Comparison of ENCODE assay signal across 8 cellular contexts in the genomic region with DNA sequence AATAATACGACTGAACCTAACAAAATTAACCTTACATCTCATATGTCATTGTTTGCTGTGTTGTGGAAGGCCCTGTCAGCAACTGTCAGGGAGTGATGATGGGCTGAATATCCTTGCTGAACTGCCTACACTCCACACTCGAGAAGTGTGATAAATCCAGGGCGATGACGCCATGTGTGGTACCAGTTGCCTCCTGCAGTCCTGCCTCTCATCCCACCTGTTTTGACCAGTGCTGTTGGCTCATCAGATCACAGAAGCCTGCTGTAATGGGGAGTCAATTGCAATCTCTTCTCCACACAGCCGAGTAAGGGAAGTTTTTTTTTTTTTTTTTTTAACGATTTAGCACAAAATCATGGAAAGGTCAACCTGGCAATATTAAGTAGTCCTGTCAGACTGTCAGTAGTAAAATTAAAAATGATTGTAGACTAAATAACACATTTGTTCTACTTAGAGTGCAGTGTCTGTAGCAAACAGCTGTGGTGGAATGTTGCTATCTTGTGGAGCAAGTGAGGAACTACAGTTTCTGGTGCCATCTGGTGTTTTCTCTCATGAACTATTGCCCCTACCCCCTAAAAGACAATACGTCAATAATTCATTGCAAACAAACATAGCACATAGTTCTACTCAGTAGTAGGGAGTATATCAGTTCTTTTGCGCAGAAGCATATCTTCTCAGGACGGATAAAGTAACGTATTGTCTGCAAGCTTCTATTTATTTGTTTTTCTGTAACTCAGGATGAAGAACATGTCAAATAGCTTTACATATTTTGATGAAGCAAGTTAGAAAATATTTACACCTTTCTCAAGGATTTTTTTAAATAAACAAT.
DNase-seq lines count a peak whose midpoint lies in the region; ATAC-seq and TF ChIP-seq lines count a peak whose summit lies in the region.

No MANE protein-coding gene starts in this region.

- in situ Hi-C loops in HAP-1 (cut with MboI; ENCODE audit: low sequenced_read_pairs), result no loop called here

- no peak for ATAC-seq in stimulated activated naive CD8-positive, alpha-beta T cell treated with anti-CD3 and anti-CD28 coated beads, Interleukin-15, amount 100 ng/mL, for 72 hours
- no peak for ATAC-seq in GM18505 (IDR thresholded peaks at IDR 0.05; ENCODE audit: unreplicated experiment)

- peak; percentile 17 for TF ChIP-seq CTCF in DOHH2 (IDR thresholded peaks at IDR 0.05; ENCODE audit: low read depth, low read length, poor library complexity, severe bottlenecking)
- peak; percentile 76 for TF ChIP-seq CTCF in LNCAP (IDR thresholded peaks at IDR 0.05)
- TF ChIP-seq CTCF in adrenal gland (IDR thresholded peaks at IDR 0.05), result peak in 4 of 6 experiments; percentile 20 to 39 (median 29)

- H3K9me3 Mint-ChIP-seq in activated CD4-positive, alpha-beta memory T cell treated with anti-CD3 and anti-CD28 coated beads, Interleukin-2, amount 10 ng/mL, durations not matched to agents 7 days and 5 days, result peaks cover 3% of the 10 kb centered on the region
- peaks cover 0 to 4% of the 10 kb centered on the region in 2 donors for H3K9me3 Mint-ChIP-seq in stimulated activated naive CD8-positive, alpha-beta T cell treated with anti-CD3 and anti-CD28 coated beads, Interleukin-15, amount 100 ng/mL, for 72 hours

- 32 to 40% (median 38%) methylated on average over 10 of the region's 10 CpGs for WGBS in adrenal gland, 4 donors

- no peaks in the 10 kb centered on the region for H4K20me1 ChIP-seq in DOHH2 (ENCODE audit: control insufficient read depth, insufficient read depth, low read depth, low read length)

- no peaks in the 10 kb centered on the region for H3K4me1 Mint-ChIP-seq in activated CD4-positive, alpha-beta memory T cell treated with anti-CD3 and anti-CD28 coated beads, Interleukin-2, amount 10 ng/mL, durations not matched to agents 7 days and 5 days
- no peaks in the 10 kb centered on the region for H3K4me1 Mint-ChIP-seq in stimulated activated naive CD8-positive, alpha-beta T cell treated with anti-CD3 and anti-CD28 coated beads, Interleukin-15, amount 100 ng/mL, for 72 hours

- H3K36me3 Mint-ChIP-seq in activated CD4-positive, alpha-beta memory T cell treated with anti-CD3 and anti-CD28 coated beads, Interleukin-2, amount 10 ng/mL, durations not matched to agents 7 days and 5 days (ENCODE audit: low read depth), result no peaks in the 10 kb centered on the region

- no peaks in the 10 kb centered on the region for H3K4me1 ChIP-seq in DOHH2 (ENCODE audit: control insufficient read depth, low read length)
- no peaks in the 10 kb centered on the region for H3K4me1 ChIP-seq in adrenal gland (replicated peaks in 1 of 2)
- no peaks in the 10 kb centered on the region for H3K4me1 ChIP-seq in HAP-1

- no peaks in the 10 kb centered on the region for H3F3A ChIP-seq in DOHH2 (ENCODE audit: control insufficient read depth, insufficient read depth)

- TF ChIP-seq POLR2A in adrenal gland (IDR thresholded peaks at IDR 0.05) (no peak), GM18505 (IDR thresholded peaks at IDR 0.05; ENCODE audit: borderline replicate concordance, extremely low read depth, insufficient read depth, insufficient read length) (no peak)

- H3K27ac ChIP-seq in DOHH2 (ENCODE audit: low read depth, low read length) (no peak overlapping the region), adrenal gland (no peak overlapping the region)

- POLR2A ChIA-PET in activated CD4-positive, alpha-beta memory T cell treated with anti-CD3 and anti-CD28 coated beads, Interleukin-2, amount 10 ng/mL, durations not matched to agents 7 days and 5 days (lab: Charles Lee), result no interaction called here

- no peak overlapping the region for H3K4me3 Mint-ChIP-seq in activated CD4-positive, alpha-beta memory T cell treated with anti-CD3 and anti-CD28 coated beads, Interleukin-2, amount 10 ng/mL, durations not matched to agents 7 days and 5 days
- H3K4me3 Mint-ChIP-seq in stimulated activated naive CD8-positive, alpha-beta T cell treated with anti-CD3 and anti-CD28 coated beads, Interleukin-15, amount 100 ng/mL, for 72 hours, result no peak overlapping the region

- DNase-seq in adrenal gland (no peak), middle frontal gyrus (ENCODE audit: extremely low spot score, low spot score) (peak; percentile 27), HAP-1 (ENCODE audit: low spot score in 2 of 2) (no peak)
- DNase-seq in activated CD4-positive, alpha-beta memory T cell treated with anti-CD3 and anti-CD28 coated beads, Interleukin-2, amount 10 ng/mL, durations not matched to agents 7 days and 5 days, result no peak
- no peak for DNase-seq in stimulated activated naive CD8-positive, alpha-beta T cell treated with anti-CD3 and anti-CD28 coated beads, Interleukin-15, amount 100 ng/mL, for 72 hours

- H3K4me2 ChIP-seq in DOHH2 (ENCODE audit: low read length), result no peak overlapping the region

- no peaks in the 10 kb centered on the region for H3K9me2 ChIP-seq in DOHH2 (replicated peaks; ENCODE audit: control insufficient read depth, low read length)

- no peaks in the 10 kb centered on the region for H3K79me2 ChIP-seq in DOHH2 (ENCODE audit: control insufficient read depth, low read length)

- H3K4me3 ChIP-seq in DOHH2 (ENCODE audit: low read length), result no peak overlapping the region
- no peak overlapping the region for H3K4me3 ChIP-seq in adrenal gland
- H3K4me3 ChIP-seq in HAP-1, result no peak overlapping the region

- CTCF ChIA-PET in activated CD4-positive, alpha-beta memory T cell treated with anti-CD3 and anti-CD28 coated beads, Interleukin-2, amount 10 ng/mL, durations not matched to agents 7 days and 5 days (lab: Charles Lee), result no interaction called here

- H3K27me3 ChIP-seq in DOHH2 (ENCODE audit: control insufficient read depth, low read length) (no peaks in the 10 kb centered on the region), adrenal gland (no peaks in the 10 kb centered on the region), HAP-1 (ENCODE audit: low read depth) (no peaks in the 10 kb centered on the region)

- H3K9me3 ChIP-seq in DOHH2 (ENCODE audit: control insufficient read depth, insufficient read depth, low read length), result no peaks in the 10 kb centered on the region
- H3K9me3 ChIP-seq in adrenal gland (replicated peaks in 1 of 3), result no peaks in the 10 kb centered on the region
- H3K9me3 ChIP-seq in HAP-1, result no peaks in the 10 kb centered on the region

- intact Hi-C loops in adrenal gland (cut with DNase I), result no loop called here

- H3K36me3 ChIP-seq in DOHH2 (ENCODE audit: control insufficient read depth, low read length), result no peaks in the 10 kb centered on the region
- no peaks in the 10 kb centered on the region for H3K36me3 ChIP-seq in adrenal gland (replicated peaks in 1 of 2)
- no peaks in the 10 kb centered on the region for H3K36me3 ChIP-seq in HAP-1 (replicated peaks)

- no peaks in the 10 kb centered on the region for H3K27me3 Mint-ChIP-seq in activated CD4-positive, alpha-beta memory T cell treated with anti-CD3 and anti-CD28 coated beads, Interleukin-2, amount 10 ng/mL, durations not matched to agents 7 days and 5 days
- H3K27me3 Mint-ChIP-seq in stimulated activated naive CD8-positive, alpha-beta T cell treated with anti-CD3 and anti-CD28 coated beads, Interleukin-15, amount 100 ng/mL, for 72 hours, result no peaks in the 10 kb centered on the region

- no peak overlapping the region for H3K27ac Mint-ChIP-seq in activated CD4-positive, alpha-beta memory T cell treated with anti-CD3 and anti-CD28 coated beads, Interleukin-2, amount 10 ng/mL, durations not matched to agents 7 days and 5 days
- no peak overlapping the region for H3K27ac Mint-ChIP-seq in stimulated activated naive CD8-positive, alpha-beta T cell treated with anti-CD3 and anti-CD28 coated beads, Interleukin-15, amount 100 ng/mL, for 72 hours

Comparison
In these comparisons a context has a peak if more than half of its experiments do, and no peak if none do; other contexts are left out.
1. CTCF ChIP-seq: peak in every context shown above with its lines; median percentile 76 in LNCAP; 29 in adrenal gland; 17 in DOHH2.